In genomic region chr2:194491409-194492115, GRCh38 we compare ENCODE assay signal across 17 cellular contexts.
"Had no signal": no experiment of that assay in that cellular context is flagged by ENCODE, and none has a peak within 500 bp of the region (broad histone marks: within the 10 kb centered on the region; RNA-seq: fewer than 3 reads in every experiment).

No MANE protein-coding gene starts in this region.

- DNase-seq: activated CD4-positive, alpha-beta T cell treated with anti-CD3 and anti-CD28 coated beads, Interleukin-2, amount 10 ng/mL, durations not matched to agents 7 days and 5 days; activated CD8-positive, alpha-beta memory T cell treated with anti-CD3 and anti-CD28 coated beads, Interleukin-2, amount 50 U/mL, for 4 hours; activated effector memory CD4-positive, alpha-beta T cell treated with Interleukin-2 at 50 U/mL for 16 hours; activated naive CD4-positive, alpha-beta T cell treated with anti-CD3 and anti-CD28 coated beads, Interleukin-2, amount 10 ng/mL, durations not matched to agents 7 days and 5 days; activated T-cell treated with anti-CD3 and anti-CD28 coated beads, Interleukin-2, amount 50 U/mL, for 4 hours; adrenal gland; central memory CD4-positive, alpha-beta T cell; dermis blood vessel endothelial cell; effector CD8-positive, alpha-beta T cell; foreskin keratinocyte; left colon; pancreas; psoas muscle; stimulated activated CD4-positive, alpha-beta T cell treated with anti-CD3 and anti-CD28 coated beads, Interleukin-4, amount 100 ng/mL, for 24 hours; transverse colon had no signal

- H3K4me3 ChIP-seq: adrenal gland, pancreas, psoas muscle, right atrium auricular region, transverse colon had no signal

- H3K36me3 ChIP-seq: adrenal gland, pancreas, right atrium auricular region, transverse colon had no signal

- H3K27ac ChIP-seq: adrenal gland, foreskin keratinocyte, pancreas, psoas muscle, right atrium auricular region, transverse colon had no signal

- H3K27me3 ChIP-seq: adrenal gland, foreskin keratinocyte, pancreas, right atrium auricular region, transverse colon had no signal

- ATAC-seq: activated T-cell treated with anti-CD3 and anti-CD28 coated beads, Interleukin-2, amount 50 U/mL, for 4 hours; foreskin keratinocyte; left colon; natural killer cell treated with Interleukin-12 subunit alpha and Interleukin-12 subunit beta and Interleukin-15 and Interleukin-18, amount 100 ng/mL, for 72 hours; pancreas; psoas muscle had no signal

- H3K9me3 ChIP-seq: adrenal gland, pancreas, psoas muscle, right atrium auricular region, transverse colon had no signal
